8 cellular contexts compared by ENCODE assay signal in genomic region chr14:34982421-34983147, GRCh38. TPM values are rescaled to one million over a fixed set of nuclear protein-coding genes. Genes with fewer than 3 reads are reported as not detected.
A peak's percentile ranks its signal among the peaks of the same experiment; 100 is the strongest.
DNase-seq lines count a peak whose midpoint lies in the region; ATAC-seq, FAIRE-seq and TF ChIP-seq lines count a peak whose summit lies in the region.

SRP54 (plus strand) TSS chr14:34982992; CDS start chr14:34996710, 13,718 bp downstream.

- H2BK20ac ChIP-seq in H9 (ENCODE audit: low read depth, low read length, poor library complexity, severe bottlenecking): no peak within 1 kb of the TSS

- DNase-seq in H9 (peak; percentile 100), M059J (ENCODE audit: low read depth) (peak; percentile 97), fibroblast of the aortic adventitia (ENCODE audit: low read depth) (peak; percentile 98)
- DNase-seq in activated T-helper 9 cell treated with anti-CD3 and anti-CD28 coated beads, Interleukin-2, amount 50 U/mL, for 16 hours (ENCODE audit: low read depth): peak; percentile 99
- DNase-seq in natural killer cell treated with Interleukin-12 subunit alpha and Interleukin-12 subunit beta and Interleukin-15 and Interleukin-18, amount 100 ng/mL, for 72 hours (ENCODE audit: low spot score): peak; percentile 100
- DNase-seq in stimulated activated naive CD8-positive, alpha-beta T cell treated with anti-CD3 and anti-CD28 coated beads, Interleukin-15, Interleukin-2, amounts not matched to agents 100 U/mL and 50 U/mL, for 24 hours: peak; percentile 100

- H4K5ac ChIP-seq in H9 (ENCODE audit: insufficient read length, low read depth, low read length): no peak within 1 kb of the TSS

- H3K27ac Mint-ChIP-seq in H9: no peak within 1 kb of the TSS
- no peak within 1 kb of the TSS for H3K27ac Mint-ChIP-seq in natural killer cell treated with Interleukin-12 subunit alpha and Interleukin-12 subunit beta and Interleukin-15 and Interleukin-18, amount 100 ng/mL, for 72 hours

- no peaks in the 10 kb centered on the region for H3K9me3 ChIP-seq in H9 (ENCODE audit: control insufficient read depth, low read depth, low read length)

- H4K8ac ChIP-seq in H9 (replicated peaks; ENCODE audit: insufficient read length, low read depth, low read length): no peak within 1 kb of the TSS

- peaks cover 13% of the 10 kb centered on the region for H3K23me2 ChIP-seq in H9 (ENCODE audit: insufficient read length, low read depth, low read length, poor library complexity, severe bottlenecking)

- H2BK12ac ChIP-seq in H9 (ENCODE audit: insufficient read length, low read depth, low read length): no peak within 1 kb of the TSS

- H3K4me3 Mint-ChIP-seq in H9: no peak within 1 kb of the TSS
- no peak within 1 kb of the TSS for H3K4me3 Mint-ChIP-seq in natural killer cell treated with Interleukin-12 subunit alpha and Interleukin-12 subunit beta and Interleukin-15 and Interleukin-18, amount 100 ng/mL, for 72 hours

- H2BK15ac ChIP-seq in H9 (ENCODE audit: low read depth, low read length): no peak within 1 kb of the TSS

- peak; percentile 94 to 95 for ATAC-seq in natural killer cell treated with Interleukin-12 subunit alpha and Interleukin-12 subunit beta and Interleukin-15 and Interleukin-18, amount 100 ng/mL, for 72 hours
- peak; percentile 92 for ATAC-seq in stimulated activated naive CD8-positive, alpha-beta T cell treated with anti-CD3 and anti-CD28 coated beads, Interleukin-15, Interleukin-2, amounts not matched to agents 100 U/mL and 50 U/mL, for 24 hours

- peaks cover 3% of the 10 kb centered on the region for H3K79me1 ChIP-seq in H9 (ENCODE audit: insufficient read depth, low read depth, low read length, poor library complexity, severe bottlenecking)

- H3K4me3 ChIP-seq in fibroblast of the aortic adventitia (ENCODE audit: low read depth, low read length): peak within 1 kb of the TSS; percentile 94

- peak within 1 kb of the TSS; percentile 76 for H3K18ac ChIP-seq in H9 (ENCODE audit: insufficient read length, low read depth, low read length)

- H3K9ac ChIP-seq in H9 (ENCODE audit: extremely low read depth, insufficient read length, low read length): peak within 1 kb of the TSS; percentile 89

- H4K20me1 ChIP-seq in H9 (ENCODE audit: control insufficient read depth, insufficient read depth, insufficient read length): no peaks in the 10 kb centered on the region

- no peak within 1 kb of the TSS for H3K4ac ChIP-seq in H9 (ENCODE audit: low read depth, low read length)

- H2AK5ac ChIP-seq in H9 (ENCODE audit: insufficient read length, low read length): no peak within 1 kb of the TSS

- H2AFZ ChIP-seq in H9 (ENCODE audit: low read length): peak within 1 kb of the TSS; percentile 74

- peak; percentile 95 for FAIRE-seq in G401.6 (lab: Jason Lieb, UNC)

- peak within 1 kb of the TSS; percentile 82 for H3K4me2 ChIP-seq in H9 (ENCODE audit: insufficient read depth, insufficient read length, low read length)

- peaks cover 8% of the 10 kb centered on the region; the same call in 1 of the 2 replicates for H3K79me2 ChIP-seq in H9 (ENCODE audit: insufficient read depth, low read length)

- H3T11ph ChIP-seq in H9 (ENCODE audit: low read length): no peak within 1 kb of the TSS

- peak; percentile 96 for TF ChIP-seq POLR2A in Raji (IDR thresholded peaks at IDR 0.05; ENCODE audit: insufficient read depth, low read depth, low read length)

- no CpG with 5 or more reads among the region's 45 CpGs for WGBS in H9 (ENCODE audit: extremely low coverage, insufficient read length, low lambda C conversion rate)

- no peak within 1 kb of the TSS for H3K23ac ChIP-seq in H9 (ENCODE audit: insufficient read length, low read depth, low read length)

- H3K4me1 ChIP-seq in H9 (ENCODE audit: insufficient read depth, low read length): no peaks in the 10 kb centered on the region

- no peak within 1 kb of the TSS for H2BK5ac ChIP-seq in H9 (ENCODE audit: insufficient read length, low read length)

- H3K36me3 Mint-ChIP-seq in H9 (ENCODE audit: insufficient read depth in 1 of 3, low read depth in 3 of 3): peaks cover 0 to 2% (median 0%) of the 10 kb centered on the region in 3 experiments; a peak in 4 of 7 replicates
- peaks cover 10% of the 10 kb centered on the region for H3K36me3 Mint-ChIP-seq in natural killer cell treated with Interleukin-12 subunit alpha and Interleukin-12 subunit beta and Interleukin-15 and Interleukin-18, amount 100 ng/mL, for 72 hours

- H3K56ac ChIP-seq in H9 (ENCODE audit: insufficient read length, low read depth, low read length): no peak within 1 kb of the TSS

- no peaks in the 10 kb centered on the region for H3K27me3 ChIP-seq in H9 (ENCODE audit: insufficient read depth, low read length)

- TF ChIP-seq CTCF in H9 (conservative IDR thresholded peaks at IDR 0.05) (peak; percentile 28; the same call in 2 of the 3 replicates), fibroblast of the aortic adventitia (IDR thresholded peaks at IDR 0.05; ENCODE audit: insufficient read depth, low read length) (peak; percentile 44)

- H3K14ac ChIP-seq in H9 (ENCODE audit: insufficient read depth, low read length): peak within 1 kb of the TSS; percentile 60; the same call in 1 of the 2 replicates

- H3K4me1 Mint-ChIP-seq in H9: peaks cover 2 to 3% of the 10 kb centered on the region in 2 experiments
- H3K4me1 Mint-ChIP-seq in natural killer cell treated with Interleukin-12 subunit alpha and Interleukin-12 subunit beta and Interleukin-15 and Interleukin-18, amount 100 ng/mL, for 72 hours (ENCODE audit: low read depth in 2 of 2): peaks cover 0 to 16% of the 10 kb centered on the region in 2 donors

- no peaks in the 10 kb centered on the region; the same call in 1 of the 2 replicates for H3K27me3 Mint-ChIP-seq in H9 (ENCODE audit: low read depth)
- no peaks in the 10 kb centered on the region for H3K27me3 Mint-ChIP-seq in natural killer cell treated with Interleukin-12 subunit alpha and Interleukin-12 subunit beta and Interleukin-15 and Interleukin-18, amount 100 ng/mL, for 72 hours

- no peak within 1 kb of the TSS for H4K91ac ChIP-seq in H9 (ENCODE audit: insufficient read length, low read depth, low read length)

- H3K9me3 Mint-ChIP-seq in H9: no peaks in the 10 kb centered on the region
- no peaks in the 10 kb centered on the region for H3K9me3 Mint-ChIP-seq in natural killer cell treated with Interleukin-12 subunit alpha and Interleukin-12 subunit beta and Interleukin-15 and Interleukin-18, amount 100 ng/mL, for 72 hours

- H3K27ac ChIP-seq in H9 (ENCODE audit: insufficient read length, low read depth, low read length): peak within 1 kb of the TSS; percentile 90

- H2BK120ac ChIP-seq in H9 (ENCODE audit: low read depth, low read length, poor library complexity, severe bottlenecking): no peak within 1 kb of the TSS

RNA-seq across cellular contexts. Expression of gene SRP54, which starts in this region (rescaled TPM):
- total RNA-seq in H9 (2021): 54.7 and 57.7 TPM in 2 replicates
- 96.2 and 110 TPM in 2 replicates for total RNA-seq in M059J (2014; rRNA removed; shearing (Covaris generic))
- 37.0 and 78.4 TPM in 2 replicates for total RNA-seq in fibroblast of the aortic adventitia (ENCODE audit: low replicate concordance)
- total RNA-seq in natural killer cell treated with Interleukin-12 subunit alpha and Interleukin-12 subunit beta and Interleukin-15 and Interleukin-18, amount 100 ng/mL, for 72 hours: 10 to 100 TPM; 66.1 to 84.8 TPM

Comparison
In these comparisons a context has a peak if more than half of its experiments do, and no peak if none do; other contexts are left out.
1. Peak in every context shown above with its lines: DNase-seq, ATAC-seq, H3K4me3 ChIP-seq and H3K27ac ChIP-seq.